ENCODE assay signal across 9 cellular contexts in genomic region chrX:133670394-133670793, GRCh38.
DNase-seq lines count a peak whose midpoint lies in the region; ATAC-seq and TF ChIP-seq lines count a peak whose summit lies in the region.
"Had no signal": no experiment of that assay in that cellular context is flagged by ENCODE, and none has a peak within 500 bp of the region (broad histone marks: within the 10 kb centered on the region; RNA-seq: fewer than 3 reads in every experiment).

No MANE protein-coding gene starts in this region.

- no peak overlapping the region for H3K9ac ChIP-seq in GM23248
- no peak overlapping the region for H3K9ac ChIP-seq in PC-3 (ENCODE audit: low read length)

- H3K9me3 Mint-ChIP-seq in osteocyte (ENCODE audit: unreplicated experiment): no peaks in the 10 kb centered on the region
- H3K9me3 Mint-ChIP-seq: central memory CD8-positive, alpha-beta T cell had no signal

- DNase-seq in AG10803 (ENCODE audit: low read depth) (peak; percentile 37), GM23248 (peak; percentile 43), PC-3 (peak; percentile 72), fibroblast of gingiva (ENCODE audit: low read depth) (peak; percentile 31), osteocyte (ENCODE audit: extremely low spot score, unreplicated experiment) (no peak), SHP77 treated with DMSO at 0.1 percent for 48 hours (lab: John Stamatoyannopoulos, UW) (no peak), middle frontal gyrus (ENCODE audit: extremely low spot score, low spot score) (no peak)

- H3K9me2 ChIP-seq in GM23248 (ENCODE audit: insufficient read depth) (no peaks in the 10 kb centered on the region), PC-3 (replicated peaks; ENCODE audit: low read length) (no peaks in the 10 kb centered on the region)

- H3K36me3 ChIP-seq in GM23248 (ENCODE audit: low read depth) (no peaks in the 10 kb centered on the region), PC-3 (ENCODE audit: low read depth, low read length) (no peaks in the 10 kb centered on the region)

- ATAC-seq in PC-3 (peak; percentile 42), HG03565 (IDR thresholded peaks at IDR 0.05; ENCODE audit: unreplicated experiment) (no peak)

- H3F3A ChIP-seq in GM23248 (ENCODE audit: insufficient read depth): no peaks in the 10 kb centered on the region
- no peaks in the 10 kb centered on the region for H3F3A ChIP-seq in PC-3 (ENCODE audit: low read length, unreplicated experiment)

- no peak overlapping the region for H3K4me3 Mint-ChIP-seq in osteocyte (ENCODE audit: unreplicated experiment)
- H3K4me3 Mint-ChIP-seq: central memory CD8-positive, alpha-beta T cell had no signal

- BruUV-seq in PC-3 (replicated peaks; lab: Mats Ljungman, UMichigan): no TSS peak

- H3K27ac ChIP-seq in GM23248 (no peak overlapping the region), PC-3 (ENCODE audit: low read length) (no peak overlapping the region)

- H3K4me3 ChIP-seq in AG10803 (ENCODE audit: low read length) (no peak overlapping the region), GM23248 (no peak overlapping the region), PC-3 (ENCODE audit: low read length) (no peak overlapping the region)

- H3K27me3 Mint-ChIP-seq in osteocyte (ENCODE audit: unreplicated experiment): peaks cover 7% of the 10 kb centered on the region

- no peaks in the 10 kb centered on the region for H3K36me3 Mint-ChIP-seq in osteocyte (ENCODE audit: unreplicated experiment)

- in situ Hi-C loops in GM23248 (cut with MboI): loop anchor here (25.0 kb wide), 1 partner anchor 333 kb away; no protein-coding TSS in a partner anchor

- no peaks in the 10 kb centered on the region for H4K20me1 ChIP-seq in GM23248 (ENCODE audit: insufficient read depth)
- H4K20me1 ChIP-seq in PC-3 (ENCODE audit: low read length): no peaks in the 10 kb centered on the region

- peak; percentile 68 for TF ChIP-seq CTCF in AG10803 (conservative IDR thresholded peaks at IDR 0.05; ENCODE audit: low read length)
- peak; percentile 82 for TF ChIP-seq CTCF in PC-3 (conservative IDR thresholded peaks at IDR 0.05; ENCODE audit: low read depth, low read length)
- peak; percentile 88 for TF ChIP-seq CTCF in osteocyte (IDR thresholded peaks at IDR 0.05)

- intact Hi-C loops in PC-3 (cut with micrococcal nuclease): loop anchor here (1.0 to 10.0 kb wide), 3 partner anchors 335 to 616 kb away; no protein-coding TSS in a partner anchor

- H3K27ac Mint-ChIP-seq in osteocyte (ENCODE audit: unreplicated experiment): no peak overlapping the region

- H3K9me3 ChIP-seq in GM23248 (ENCODE audit: low read depth): no peaks in the 10 kb centered on the region
- no peaks in the 10 kb centered on the region for H3K9me3 ChIP-seq in PC-3 (ENCODE audit: low read length)

- H2AFZ ChIP-seq in GM23248 (no peak overlapping the region), PC-3 (ENCODE audit: low read length) (no peak overlapping the region)

- CTCF ChIA-PET in PC-3 (lab: Charles Lee): interaction anchor here (0.6 kb wide), 5 partner anchors 20 to 1854 kb away, joined by 3 read pairs; no protein-coding TSS in a partner anchor

- H3K4me1 ChIP-seq in GM23248 (ENCODE audit: insufficient read depth) (no peaks in the 10 kb centered on the region), PC-3 (ENCODE audit: insufficient read depth, low read length) (peaks cover 25% of the 10 kb centered on the region)

- peaks cover 15% of the 10 kb centered on the region for H3K4me1 Mint-ChIP-seq in osteocyte (ENCODE audit: unreplicated experiment)
- H3K4me1 Mint-ChIP-seq: central memory CD8-positive, alpha-beta T cell had no signal

- POLR2A ChIA-PET in PC-3 (lab: Charles Lee; ENCODE audit: unreplicated experiment): no interaction called here

- H3K27me3 ChIP-seq in GM23248 (replicated peaks; ENCODE audit: insufficient read depth) (no peaks in the 10 kb centered on the region), PC-3 (ENCODE audit: low read length) (no peaks in the 10 kb centered on the region)

- WGBS in GM23248 (ENCODE audit: low coverage in 1 of 2, low lambda C conversion rate in 2 of 2, missing lambda C conversion rate in 2 of 2), 2 experiments: 0 to 2% methylated on average over 4 of the region's 4 CpGs

- H3K4me2 ChIP-seq in GM23248 (ENCODE audit: unreplicated experiment) (no peak overlapping the region), PC-3 (ENCODE audit: low read length) (no peak overlapping the region)

- no peaks in the 10 kb centered on the region for H3K79me2 ChIP-seq in GM23248 (ENCODE audit: insufficient read depth)
- H3K79me2 ChIP-seq in PC-3 (ENCODE audit: low read length): no peaks in the 10 kb centered on the region

Comparison
In these comparisons a context has a peak if more than half of its experiments do, and no peak if none do; other contexts are left out.
1. DNase-seq: peak in AG10803 (single experiment), GM23248 (single experiment), PC-3 (single experiment) and fibroblast of gingiva (single experiment); none in osteocyte (single experiment), SHP77 treated with DMSO at 0.1 percent for 48 hours (single experiment) and middle frontal gyrus (single experiment).
2. Peak in every context shown above with its lines, with median percentiles within 50 percentile points of each other: CTCF ChIP-seq.